7 cellular contexts compared by ENCODE assay signal in genomic region chr10:80535671-80536360, GRCh38. TPM values are rescaled to one million over a fixed set of nuclear protein-coding genes. Genes with fewer than 3 reads are reported as not detected.
DNase-seq lines count a peak whose midpoint lies in the region; ATAC-seq and TF ChIP-seq lines count a peak whose summit lies in the region.

No MANE protein-coding gene starts in this region.

- no peaks in the 10 kb centered on the region for H3K9me3 Mint-ChIP-seq in activated naive CD4-positive, alpha-beta T cell treated with anti-CD3 and anti-CD28 coated beads for 36 hours

- peaks cover 28% of the 10 kb centered on the region for H3K4me1 Mint-ChIP-seq in activated naive CD4-positive, alpha-beta T cell treated with anti-CD3 and anti-CD28 coated beads for 36 hours (ENCODE audit: low read depth)

- H3K4me2 ChIP-seq in PC-9: peak overlapping the region; percentile 81

- peak overlapping the region; percentile 89 for H3K4me3 Mint-ChIP-seq in activated naive CD4-positive, alpha-beta T cell treated with anti-CD3 and anti-CD28 coated beads for 36 hours

- CTCF ChIA-PET in PC-9 (lab: Charles Lee): interaction anchor here (0.6 to 1.0 kb wide), 3 partner anchors 25 to 128 kb away, joined by 3 to 9 read pairs (median 3); no protein-coding TSS in a partner anchor
- CTCF ChIA-PET in activated naive CD4-positive, alpha-beta T cell treated with anti-CD3 and anti-CD28 coated beads for 36 hours (lab: Charles Lee): interaction anchor here (0.6 to 1.4 kb wide), 8 partner anchors 10 to 158 kb away, joined by 3 to 11 read pairs (median 4); partner anchors contain the start of gene PRXL2A

- H3K36me3 ChIP-seq in PC-9 (ENCODE audit: low read depth): no peaks in the 10 kb centered on the region

- H3K36me3 Mint-ChIP-seq in activated naive CD4-positive, alpha-beta T cell treated with anti-CD3 and anti-CD28 coated beads for 36 hours (ENCODE audit: low read depth): peaks cover 2% of the 10 kb centered on the region

- H2AFZ ChIP-seq in PC-9: peak overlapping the region; percentile 89

- H3K9me3 ChIP-seq in PC-9 (ENCODE audit: insufficient read depth, low read depth): no peaks in the 10 kb centered on the region

- TF ChIP-seq CTCF in PC-9 (conservative IDR thresholded peaks at IDR 0.05): peak; percentile 89

- DNase-seq in PC-9: peak; percentile 57 to 80
- peak; percentile 83 for DNase-seq in activated naive CD4-positive, alpha-beta T cell treated with anti-CD3 and anti-CD28 coated beads for 36 hours
- peak; percentile 83 for DNase-seq in left ventricle myocardium superior
- peak; percentile 64 to 70 (median 69) for DNase-seq in stimulated activated CD4-positive, alpha-beta T cell treated with anti-CD3 and anti-CD28 coated beads, Interleukin-12 subunit alpha, Interleukin-12 subunit beta, amount 100 ng/mL, for 48 hours (ENCODE audit: low read depth in 2 of 3, low spot score in 1 of 3)
- DNase-seq in hippocampal formation (lab: John Stamatoyannopoulos, UW): no peak

- H3K9me2 ChIP-seq in PC-9 (ENCODE audit: insufficient read depth): no peaks in the 10 kb centered on the region

- H3K4me1 ChIP-seq in PC-9 (replicated peaks; ENCODE audit: insufficient read depth): 0 out of 2 replicates have a peak, but pooled peaks cover 6% of the 10 kb centered on the region

- H3K27ac ChIP-seq in PC-9: no peak overlapping the region

- H3K27ac Mint-ChIP-seq in activated naive CD4-positive, alpha-beta T cell treated with anti-CD3 and anti-CD28 coated beads for 36 hours: peak overlapping the region; percentile 98

- POLR2A ChIA-PET in PC-9 (lab: Charles Lee; ENCODE audit: unreplicated experiment): no interaction called here

- intact Hi-C loops in PC-9 (cut with micrococcal nuclease; ENCODE audit: unreplicated experiment): loop anchor here (1.0 to 10.0 kb wide), 2 partner anchors 92 to 389 kb away; no protein-coding TSS in a partner anchor
- intact Hi-C loops in activated naive CD4-positive, alpha-beta T cell treated with anti-CD3 and anti-CD28 coated beads for 36 hours (cut with micrococcal nuclease): loop anchor here (2.0 to 10.0 kb wide), 4 partner anchors 63 to 459 kb away; partner anchors contain the start of gene TMEM254
- intact Hi-C loops in left ventricle myocardium superior (cut with micrococcal nuclease): no loop called here

- peak; percentile 54 for ATAC-seq in GM18858 (IDR thresholded peaks at IDR 0.05; ENCODE audit: unreplicated experiment)
- ATAC-seq in HG03064 (IDR thresholded peaks at IDR 0.05; ENCODE audit: low read depth, unreplicated experiment): peak; percentile 87
- peak; percentile 91 for ATAC-seq in left ventricle myocardium superior

- no TSS peak for BruUV-seq in PC-9 (replicated peaks; lab: Mats Ljungman, UMichigan)

- no peaks in the 10 kb centered on the region for H3K27me3 Mint-ChIP-seq in activated naive CD4-positive, alpha-beta T cell treated with anti-CD3 and anti-CD28 coated beads for 36 hours (ENCODE audit: low read depth)

- H3K79me2 ChIP-seq in PC-9 (ENCODE audit: low read depth): no peaks in the 10 kb centered on the region

- no peaks in the 10 kb centered on the region for H4K20me1 ChIP-seq in PC-9 (ENCODE audit: insufficient read depth)

- no peaks in the 10 kb centered on the region for H3K27me3 ChIP-seq in PC-9 (ENCODE audit: insufficient read depth, low read depth)

- peak overlapping the region; percentile 67 for H3K4me3 ChIP-seq in PC-9

- peaks cover 4% of the 10 kb centered on the region; the same call in 1 of the 2 replicates for H3F3A ChIP-seq in PC-9 (ENCODE audit: insufficient read depth, low read depth)

RNA-seq across cellular contexts. Expression of gene SH2D4B, which starts 1.9 kb away (rescaled TPM):
- total RNA-seq in PC-9 (2021): 0.24 TPM in 1 of 2 replicates, not detected in the other
- under 1 TPM; 0.05 to 0.10 TPM for total RNA-seq in activated naive CD4-positive, alpha-beta T cell treated with anti-CD3 and anti-CD28 coated beads for 36 hours
- total RNA-seq in left ventricle myocardium superior: not detected

Comparison
In these comparisons a context has a peak if more than half of its experiments do, and no peak if none do; other contexts are left out.
1. DNase-seq: peak in PC-9 (2 of 2), activated naive CD4-positive, alpha-beta T cell treated with anti-CD3 and anti-CD28 coated beads for 36 hours (single experiment), left ventricle myocardium superior (single experiment) and stimulated activated CD4-positive, alpha-beta T cell treated with anti-CD3 and anti-CD28 coated beads, Interleukin-12 subunit alpha, Interleukin-12 subunit beta, amount 100 ng/mL, for 48 hours (3 of 3); none in hippocampal formation (0 of 2).
2. Peak in every context shown above with its lines, with median percentiles within 50 percentile points of each other: ATAC-seq.